ENCODE assay signal across 8 cellular contexts in the genomic region with DNA sequence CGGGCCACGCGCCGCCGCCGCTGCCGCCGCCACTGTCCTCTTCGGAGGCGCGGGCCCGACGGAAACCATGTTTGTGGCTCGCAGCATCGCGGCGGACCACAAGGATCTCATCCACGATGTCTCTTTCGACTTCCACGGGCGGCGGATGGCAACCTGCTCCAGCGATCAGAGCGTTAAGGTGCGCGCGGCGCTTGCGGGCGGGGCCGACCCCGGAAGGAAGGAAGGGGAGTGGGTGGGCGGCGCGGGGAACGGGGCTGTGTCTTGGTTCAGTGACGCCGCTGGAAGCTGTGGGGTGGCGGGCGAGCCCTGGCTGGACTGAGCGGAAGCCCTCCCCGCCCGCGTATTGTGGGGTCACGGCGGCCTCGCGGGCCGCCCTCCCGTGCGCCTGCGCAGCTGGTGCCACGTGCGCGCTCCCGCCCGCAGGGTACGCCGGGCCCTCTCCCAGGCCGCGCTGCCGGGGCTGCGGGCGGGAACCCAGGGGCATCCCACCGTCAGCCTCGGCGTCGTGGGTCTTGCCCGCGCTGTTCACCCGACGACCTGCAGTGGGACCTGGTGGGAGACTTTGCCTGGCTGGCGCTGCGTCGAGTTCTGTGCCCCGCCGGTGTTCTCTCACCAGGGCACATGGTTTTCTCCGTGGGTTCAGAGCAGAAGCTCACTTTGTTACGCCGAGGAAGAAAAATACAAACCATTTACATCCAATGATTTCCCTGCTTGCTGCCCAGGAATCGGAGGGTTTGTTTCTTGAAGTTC. TPM values are rescaled to one million over a fixed set of nuclear protein-coding genes. Genes with fewer than 3 reads are reported as not detected.
DNase-seq lines count a peak whose midpoint lies in the region; ATAC-seq and TF ChIP-seq lines count a peak whose summit lies in the region.

No MANE protein-coding gene starts in this region.

- peak overlapping the region; percentile 84 for H3K4me3 ChIP-seq in Caco-2 (ENCODE audit: low read depth, low read length)

- ATAC-seq in GM21360 (IDR thresholded peaks at IDR 0.05; ENCODE audit: unreplicated experiment): peak; percentile 61

- no TSS peak for BruUV-seq in Caco-2 (replicated peaks; lab: Mats Ljungman, UMichigan)

- H3K4me3 Mint-ChIP-seq in Caco-2 (ENCODE audit: unreplicated experiment) (peak overlapping the region; percentile 100), endothelial cell (ENCODE audit: unreplicated experiment) (peak overlapping the region; percentile 90), mesothelial cell of epicardium (peak overlapping the region; percentile 84)

- intact Hi-C loops in Caco-2 (cut with micrococcal nuclease; ENCODE audit: unreplicated experiment): loop anchor here (5.0 kb wide), 2 partner anchors 181 to 216 kb away; no protein-coding TSS in a partner anchor

- H3K27me3 ChIP-seq in Caco-2 (replicated peaks; ENCODE audit: control insufficient read depth, insufficient read depth, low read length): no peaks in the 10 kb centered on the region

- H3K36me3 Mint-ChIP-seq in Caco-2 (ENCODE audit: insufficient read depth, unreplicated experiment) (peaks cover 50% of the 10 kb centered on the region), endothelial cell (ENCODE audit: low read depth, unreplicated experiment) (peaks cover 4% of the 10 kb centered on the region), mesothelial cell of epicardium (peaks cover 5% of the 10 kb centered on the region)

- DNase-seq in Caco-2 (peak; percentile 96 to 97), HT-29 (ENCODE audit: low spot score) (peak; percentile 96), NOMO-1 treated with dmso at 0.1 percent for 144 hours (lab: John Stamatoyannopoulos, UW; ENCODE audit: unreplicated experiment) (peak; percentile 90), endothelial cell (ENCODE audit: low spot score) (peak; percentile 82), mesothelial cell of epicardium (ENCODE audit: low spot score in 2 of 2, unreplicated experiment in 2 of 2) (peak; percentile 80 to 87)
- DNase-seq in activated CD8-positive, alpha-beta memory T cell treated with anti-CD3 and anti-CD28 coated beads, Interleukin-2, amount 50 U/mL, for 24 hours (ENCODE audit: extremely low read depth): peak; percentile 97
- peak; percentile 94 for DNase-seq in stimulated activated CD8-positive, alpha-beta memory T cell treated with anti-CD3 and anti-CD28 coated beads, Interleukin-15, amount 100 ng/mL, for 24 hours (ENCODE audit: low read depth)

- no peaks in the 10 kb centered on the region; the same call in 1 of the 2 replicates for H3K36me3 ChIP-seq in Caco-2 (ENCODE audit: control insufficient read depth, insufficient read depth, low read length)

- H3K27me3 Mint-ChIP-seq in Caco-2 (ENCODE audit: insufficient read depth, unreplicated experiment) (no peaks in the 10 kb centered on the region), endothelial cell (ENCODE audit: unreplicated experiment) (peaks cover 4% of the 10 kb centered on the region), mesothelial cell of epicardium (ENCODE audit: low read depth) (no peaks in the 10 kb centered on the region)

- CTCF ChIA-PET in Caco-2 (lab: Charles Lee): no interaction called here

- H3K4me1 ChIP-seq in Caco-2: peaks cover 19% of the 10 kb centered on the region

- H3K9me3 ChIP-seq in Caco-2: no peaks in the 10 kb centered on the region

- POLR2A ChIA-PET in Caco-2 (lab: Charles Lee): interaction anchor here (0.5 to 1.7 kb wide), 10 partner anchors 11 to 571 kb away, joined by 3 to 16 read pairs (median 5); partner anchors contain the start of genes AFG3L2, CEP192 and PTPN2

- H3K4me1 Mint-ChIP-seq in Caco-2 (ENCODE audit: low read depth, unreplicated experiment) (peaks cover 7% of the 10 kb centered on the region), endothelial cell (ENCODE audit: unreplicated experiment) (peaks cover 16% of the 10 kb centered on the region), mesothelial cell of epicardium (peaks cover 27% of the 10 kb centered on the region)

- H3K9me3 Mint-ChIP-seq in Caco-2 (ENCODE audit: unreplicated experiment) (no peaks in the 10 kb centered on the region), endothelial cell (ENCODE audit: unreplicated experiment) (no peaks in the 10 kb centered on the region), mesothelial cell of epicardium (no peaks in the 10 kb centered on the region)

- TF ChIP-seq CTCF in Caco-2 (IDR thresholded peaks at IDR 0.05; ENCODE audit: insufficient read depth in 1 of 2, low read depth in 1 of 2, low read length in 1 of 2, severe bottlenecking in 1 of 2, unreplicated experiment in 1 of 2) (no peak), endothelial cell (IDR thresholded peaks at IDR 0.05; ENCODE audit: unreplicated experiment) (no peak), mesothelial cell of epicardium (IDR thresholded peaks at IDR 0.05; ENCODE audit: unreplicated experiment) (no peak)

- H3K27ac Mint-ChIP-seq in Caco-2 (ENCODE audit: unreplicated experiment): peak overlapping the region; percentile 100
- peak overlapping the region; percentile 80 for H3K27ac Mint-ChIP-seq in endothelial cell (ENCODE audit: unreplicated experiment)
- H3K27ac Mint-ChIP-seq in mesothelial cell of epicardium: peak overlapping the region; percentile 97

RNA-seq across cellular contexts. Expression of gene SEH1L, which starts 0.4 kb away (rescaled TPM):
- 116 and 118 TPM in 2 replicates for total RNA-seq in Caco-2 (2022)
- total RNA-seq in HT-29 (2014; rRNA removed; shearing (Covaris generic)): 62.5 and 79.2 TPM in 2 replicates
- total RNA-seq in endothelial cell (ENCODE audit: unreplicated experiment): 35.1 TPM
- total RNA-seq in mesothelial cell of epicardium: 50.5 to 51.5 TPM (median 50.7 TPM) in 3 replicates

RNA-seq across cellular contexts. Expression of gene CEP192, which starts 42.9 kb away (rescaled TPM):
- 33.5 and 38.1 TPM in 2 replicates for total RNA-seq in Caco-2 (2022)
- 21.4 and 22.0 TPM in 2 replicates for total RNA-seq in HT-29 (2014; rRNA removed; shearing (Covaris generic))
- 23.2 TPM for total RNA-seq in endothelial cell (ENCODE audit: unreplicated experiment)
- total RNA-seq in mesothelial cell of epicardium: 32.7 to 36.5 TPM (median 34.6 TPM) in 3 replicates

Comparison
In these comparisons a context has a peak if more than half of its experiments do, and no peak if none do; other contexts are left out.
1. Peak in every context shown above with its lines: DNase-seq, ATAC-seq and H3K4me3 ChIP-seq.